1 cellular context compared by ENCODE assay signal in genomic region chr6:162108041-162108440, GRCh38.
TF ChIP-seq lines count a peak whose summit lies in the region.

No MANE protein-coding gene starts in this region.

TF ChIP-seq in GM23338, 12 proteins besides CTCF, POLR2A, EP300 and RAD21 (continued from another document):
- TF ChIP-seq ETS1 (IDR thresholded peaks at IDR 0.05), result no peak
